In genomic region chr15:86553116-86553515, GRCh38 we compare ENCODE assay signal across 1 cellular context.
TF ChIP-seq lines count a peak whose summit lies in the region.

No MANE protein-coding gene starts in this region.

TF ChIP-seq in K562, 482 proteins besides CTCF, POLR2A, EP300 and RAD21 (continued from another document):
- TF ChIP-seq TFAP4 (CRISPR knock-in tag; IDR thresholded peaks at IDR 0.05; ENCODE audit: borderline replicate concordance) (no peak), ETV1 (tag; conservative IDR thresholded peaks at IDR 0.05; ENCODE audit: low read depth) (no peak), MBD1 (CRISPR knock-in tag; IDR thresholded peaks at IDR 0.05) (no peak), HDAC8 (tag; IDR thresholded peaks at IDR 0.05) (no peak), MAFG (tag; conservative IDR thresholded peaks at IDR 0.05) (peak; percentile 31), PCBP2 (IDR thresholded peaks at IDR 0.05; ENCODE audit: low read depth, low read length, poor library complexity, severe bottlenecking) (no peak)
